Comparison of ENCODE assay signal across 8 cellular contexts in the genomic region with DNA sequence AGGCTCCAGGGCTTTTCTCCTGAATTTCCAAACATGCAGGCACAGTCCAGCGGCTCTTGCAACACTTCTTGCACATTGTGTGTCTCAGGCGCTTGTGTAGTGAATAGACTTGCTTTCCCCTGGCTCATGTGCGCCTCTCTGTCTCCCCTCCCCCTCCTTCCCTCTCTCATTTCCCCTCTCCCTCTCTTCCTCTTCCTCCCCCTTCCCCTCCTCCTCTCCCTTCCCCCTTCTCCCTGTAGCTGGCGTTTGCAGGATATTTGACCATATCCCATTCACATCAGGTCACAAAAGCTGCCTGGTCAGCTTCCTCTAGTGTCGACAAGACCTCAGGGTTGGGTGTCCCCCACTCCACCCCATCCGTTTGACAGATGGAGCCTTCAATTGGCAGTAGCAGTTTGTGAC. TPM values are rescaled to one million over a fixed set of nuclear protein-coding genes. Genes with fewer than 3 reads are reported as not detected.
DNase-seq lines count a peak whose midpoint lies in the region; TF ChIP-seq lines count a peak whose summit lies in the region.

No MANE protein-coding gene starts in this region.

- H3K36me3 Mint-ChIP-seq in MCF 10A (ENCODE audit: insufficient read depth, unreplicated experiment) = no peaks in the 10 kb centered on the region

- H4K91ac ChIP-seq in mesenchymal stem cell (ENCODE audit: low read length) = no peak overlapping the region

- H4K20me1 ChIP-seq in BLaER1 = no peaks in the 10 kb centered on the region

- no peak overlapping the region for H2AK5ac ChIP-seq in mesenchymal stem cell (ENCODE audit: low read length, severe bottlenecking)

- H3K9ac ChIP-seq in BLaER1 (peak overlapping the region; percentile 72), mesenchymal stem cell (ENCODE audit: low read length) (peak overlapping the region; percentile 79)

- no peak overlapping the region for H3K4ac ChIP-seq in mesenchymal stem cell (ENCODE audit: low read depth in 1 of 2, low read length in 2 of 2)

- no peak overlapping the region for H2BK120ac ChIP-seq in mesenchymal stem cell (ENCODE audit: low read depth, low read length)

- peak overlapping the region; percentile 84 for H3K4me2 ChIP-seq in BLaER1
- peak overlapping the region; percentile 92 for H3K4me2 ChIP-seq in mesenchymal stem cell (ENCODE audit: low read length, poor library complexity, severe bottlenecking)

- BruUV-seq in MCF 10A (replicated peaks; lab: Mats Ljungman, UMichigan) = no TSS peak

- H2BK15ac ChIP-seq in mesenchymal stem cell (ENCODE audit: low read depth, poor library complexity, severe bottlenecking) = no peak overlapping the region

- TF ChIP-seq CTCF in HFF-Myc (IDR thresholded peaks at IDR 0.05; ENCODE audit: low read depth, low read length, missing control alignments) (no peak), MCF 10A (IDR thresholded peaks at IDR 0.05; ENCODE audit: unreplicated experiment) (no peak)

- peak overlapping the region; percentile 47; the same call in 1 of the 2 replicates for H3K27ac ChIP-seq in BLaER1
- H3K27ac ChIP-seq in mesenchymal stem cell (ENCODE audit: low read length, poor library complexity, severe bottlenecking) = no peak overlapping the region

- no peak overlapping the region for H3K18ac ChIP-seq in mesenchymal stem cell (ENCODE audit: low read depth in 1 of 2, low read length in 2 of 2)

- H3K27me3 Mint-ChIP-seq in MCF 10A (ENCODE audit: insufficient read depth, unreplicated experiment) = peaks cover 37% of the 10 kb centered on the region

- H3K27ac Mint-ChIP-seq in MCF 10A (ENCODE audit: low read depth, unreplicated experiment) = no peak overlapping the region

- peaks cover 5% of the 10 kb centered on the region for H3K4me1 Mint-ChIP-seq in MCF 10A (ENCODE audit: insufficient read depth, unreplicated experiment)

- CTCF ChIA-PET in MCF 10A (lab: Yijun Ruan, JAX) = interaction anchor here (0.6 kb wide), 1 partner anchor 20 kb away, joined by 4 read pairs; no protein-coding TSS in a partner anchor

- H2BK5ac ChIP-seq in mesenchymal stem cell (ENCODE audit: low read depth, low read length, poor library complexity, severe bottlenecking) = no peak overlapping the region

- no peaks in the 10 kb centered on the region for H3K9me3 Mint-ChIP-seq in MCF 10A (ENCODE audit: unreplicated experiment)

- H2BK12ac ChIP-seq in mesenchymal stem cell (ENCODE audit: low read length in 2 of 2) = no peak overlapping the region

- 8% methylated on average over 4 of the region's 6 CpGs for WGBS in mesenchymal stem cell

- H3K4me3 Mint-ChIP-seq in MCF 10A (ENCODE audit: unreplicated experiment) = peak overlapping the region; percentile 50

- intact Hi-C loops in MCF 10A (cut with micrococcal nuclease) = no loop called here

- H3K36me3 ChIP-seq in BLaER1 (peaks cover 19% of the 10 kb centered on the region; the same call in 1 of the 2 replicates), mesenchymal stem cell (ENCODE audit: control insufficient read depth in 1 of 2, insufficient read depth in 2 of 2, low read depth in 1 of 2, low read length in 2 of 2) (no peaks in the 10 kb centered on the region)

- H3K4me3 ChIP-seq in BLaER1 = peak overlapping the region; percentile 77
- H3K4me3 ChIP-seq in HFF-Myc (replicated peaks; ENCODE audit: low read depth, low read length) = peak overlapping the region; percentile 44
- H3K4me3 ChIP-seq in mesenchymal stem cell (ENCODE audit: insufficient read depth in 1 of 2, low read depth in 1 of 2, low read length in 2 of 2) = peak overlapping the region in 1 of 2 experiments; percentile 83

- H3K23ac ChIP-seq in mesenchymal stem cell (ENCODE audit: low read length in 2 of 2) = no peak overlapping the region

- DNase-seq in HFF-Myc (ENCODE audit: extremely low read depth, low read depth) (no peak), MCF 10A (ENCODE audit: unreplicated experiment) (peak; percentile 63), mesenchymal stem cell (peak; percentile 42), hippocampal formation (lab: John Stamatoyannopoulos, UW) (no peak), NCI-H524 treated with DMSO at 0.1 percent for 48 hours (lab: John Stamatoyannopoulos, UW) (no peak), NCI-H1048 (lab: John Stamatoyannopoulos, UW) (no peak), germinal center (ENCODE audit: low spot score) (no peak)

- H4K8ac ChIP-seq in mesenchymal stem cell (ENCODE audit: low read length) = no peak overlapping the region

- no peak overlapping the region for H3K14ac ChIP-seq in mesenchymal stem cell (ENCODE audit: low read length in 2 of 2)

- H3K9me3 ChIP-seq in BLaER1 (peaks cover 24% of the 10 kb centered on the region), mesenchymal stem cell (ENCODE audit: control insufficient read depth, low read length) (no peaks in the 10 kb centered on the region)

- H3K4me1 ChIP-seq in BLaER1 (peaks cover 45% of the 10 kb centered on the region), mesenchymal stem cell (ENCODE audit: control insufficient read depth, insufficient read depth, low read depth, low read length) (peaks cover 13% of the 10 kb centered on the region)

- H3K27me3 ChIP-seq in BLaER1 = no peaks in the 10 kb centered on the region
- peaks cover 0 to 6% of the 10 kb centered on the region in 2 experiments for H3K27me3 ChIP-seq in mesenchymal stem cell (ENCODE audit: control insufficient read depth in 1 of 2, insufficient read depth in 1 of 2, low read length in 2 of 2)

- POLR2A ChIA-PET in MCF 10A (lab: Yijun Ruan, JAX) = interaction anchor here (0.6 to 1.1 kb wide), 2 partner anchors 25 to 31 kb away, joined by 3 to 6 read pairs; no protein-coding TSS in a partner anchor

- H2AFZ ChIP-seq in mesenchymal stem cell (ENCODE audit: low read depth, low read length) = no peak overlapping the region

- peaks cover 8% of the 10 kb centered on the region for H3K79me1 ChIP-seq in mesenchymal stem cell (replicated peaks; ENCODE audit: low read length, poor library complexity, severe bottlenecking)

RNA-seq across cellular contexts. Expression of a gene that starts 2.4 kb away (rescaled TPM):
- 1.2 and 1.6 TPM in 2 replicates for total RNA-seq in MCF 10A (2022)
- 3.1 TPM for polyA plus RNA-seq in mesenchymal stem cell (2013, experiment 1 of 2)
- 3.4 TPM for polyA plus RNA-seq in mesenchymal stem cell (2013, experiment 2 of 2)

RNA-seq across cellular contexts. Expression of a gene that starts 30.8 kb away (rescaled TPM):
- 7.2 and 9.7 TPM in 2 replicates for total RNA-seq in MCF 10A (2022)
- polyA plus RNA-seq in mesenchymal stem cell (2013, experiment 1 of 2) = 1.7 TPM
- 1.9 TPM for polyA plus RNA-seq in mesenchymal stem cell (2013, experiment 2 of 2)

Comparison
In these comparisons a context has a peak if more than half of its experiments do, and no peak if none do; other contexts are left out.
1. DNase-seq: peak in MCF 10A (single experiment) and mesenchymal stem cell (single experiment); none in HFF-Myc (single experiment), hippocampal formation (0 of 2), NCI-H524 treated with DMSO at 0.1 percent for 48 hours (single experiment), NCI-H1048 (single experiment) and germinal center (single experiment).